1 cellular context compared by ENCODE assay signal in the genomic region with DNA sequence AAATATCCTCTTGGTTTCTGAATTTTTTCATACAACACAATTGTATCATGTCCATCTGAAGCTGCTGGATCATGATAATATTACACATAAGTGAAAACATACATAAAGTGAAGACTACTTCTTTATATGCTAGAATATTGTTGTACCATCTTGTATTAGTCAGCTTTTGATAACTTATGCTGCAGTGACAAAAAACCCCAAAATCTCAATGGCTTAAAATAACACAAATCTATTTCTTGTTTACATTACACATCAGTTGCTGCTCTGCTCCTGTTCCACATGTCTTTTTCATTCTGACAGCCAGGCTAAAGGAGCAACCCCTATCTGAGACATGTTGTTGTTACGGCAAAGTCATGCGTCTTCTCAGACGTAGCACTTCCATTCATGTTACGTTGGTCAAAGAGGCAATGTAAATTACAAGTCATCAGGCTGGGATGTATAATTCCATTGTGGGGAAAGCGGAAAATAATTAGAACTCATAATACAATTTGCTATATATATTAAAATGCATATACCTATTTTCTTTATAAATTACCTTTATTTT.
TF ChIP-seq lines count a peak whose summit lies in the region.

No MANE protein-coding gene starts in this region.

TF ChIP-seq in IMR-90, 13 proteins besides CTCF, POLR2A, EP300 and RAD21:
- TF ChIP-seq RCOR1 (IDR thresholded peaks at IDR 0.05; ENCODE audit: insufficient replicate concordance, low read length), result no peak
- no peak for TF ChIP-seq SMC3 (IDR thresholded peaks at IDR 0.05; ENCODE audit: low read depth, low read length)
- TF ChIP-seq CHD1 (IDR thresholded peaks at IDR 0.05; ENCODE audit: low read depth, low read length), result no peak
